ENCODE assay signal across 1 cellular context in genomic region chr19:33947565-33947964, GRCh38.
TF ChIP-seq lines count a peak whose summit lies in the region.

No MANE protein-coding gene starts in this region.

TF ChIP-seq in SK-N-SH treated with all-trans-retinoic acid at 6 μM for 48 hours, 23 proteins besides CTCF, POLR2A, EP300 and RAD21 (continued from another document):
- TF ChIP-seq TSHZ2 (CRISPR knock-in tag; IDR thresholded peaks at IDR 0.05) (no peak), SNAI2 (CRISPR knock-in tag; IDR thresholded peaks at IDR 0.05) (no peak), RARB (CRISPR knock-in tag; IDR thresholded peaks at IDR 0.05) (no peak), TCF4 (CRISPR knock-in tag; IDR thresholded peaks at IDR 0.05; ENCODE audit: borderline replicate concordance) (no peak), PPARA (CRISPR knock-in tag; IDR thresholded peaks at IDR 0.05; ENCODE audit: borderline replicate concordance) (no peak), TOX (CRISPR knock-in tag; IDR thresholded peaks at IDR 0.05; ENCODE audit: borderline replicate concordance) (no peak), CREB5 (CRISPR knock-in tag; IDR thresholded peaks at IDR 0.05; ENCODE audit: low read depth) (no peak), ESRRG (CRISPR knock-in tag; IDR thresholded peaks at IDR 0.05) (no peak), ZFP30 (CRISPR knock-in tag; IDR thresholded peaks at IDR 0.05) (no peak), ARNTL (CRISPR knock-in tag; IDR thresholded peaks at IDR 0.05; ENCODE audit: borderline replicate concordance, low read depth) (no peak)
- TF ChIP-seq, protein P1, sequence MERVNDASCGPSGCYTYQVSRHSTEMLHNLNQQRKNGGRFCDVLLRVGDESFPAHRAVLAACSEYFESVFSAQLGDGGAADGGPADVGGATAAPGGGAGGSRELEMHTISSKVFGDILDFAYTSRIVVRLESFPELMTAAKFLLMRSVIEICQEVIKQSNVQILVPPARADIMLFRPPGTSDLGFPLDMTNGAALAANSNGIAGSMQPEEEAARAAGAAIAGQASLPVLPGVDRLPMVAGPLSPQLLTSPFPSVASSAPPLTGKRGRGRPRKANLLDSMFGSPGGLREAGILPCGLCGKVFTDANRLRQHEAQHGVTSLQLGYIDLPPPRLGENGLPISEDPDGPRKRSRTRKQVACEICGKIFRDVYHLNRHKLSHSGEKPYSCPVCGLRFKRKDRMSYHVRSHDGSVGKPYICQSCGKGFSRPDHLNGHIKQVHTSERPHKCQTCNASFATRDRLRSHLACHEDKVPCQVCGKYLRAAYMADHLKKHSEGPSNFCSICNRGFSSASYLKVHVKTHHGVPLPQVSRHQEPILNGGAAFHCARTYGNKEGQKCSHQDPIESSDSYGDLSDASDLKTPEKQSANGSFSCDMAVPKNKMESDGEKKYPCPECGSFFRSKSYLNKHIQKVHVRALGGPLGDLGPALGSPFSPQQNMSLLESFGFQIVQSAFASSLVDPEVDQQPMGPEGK (CRISPR knock-in tag; IDR thresholded peaks at IDR 0.05; ENCODE audit: borderline replicate concordance): no peak
